Comparison of ENCODE assay signal across 1 cellular context in the genomic region with DNA sequence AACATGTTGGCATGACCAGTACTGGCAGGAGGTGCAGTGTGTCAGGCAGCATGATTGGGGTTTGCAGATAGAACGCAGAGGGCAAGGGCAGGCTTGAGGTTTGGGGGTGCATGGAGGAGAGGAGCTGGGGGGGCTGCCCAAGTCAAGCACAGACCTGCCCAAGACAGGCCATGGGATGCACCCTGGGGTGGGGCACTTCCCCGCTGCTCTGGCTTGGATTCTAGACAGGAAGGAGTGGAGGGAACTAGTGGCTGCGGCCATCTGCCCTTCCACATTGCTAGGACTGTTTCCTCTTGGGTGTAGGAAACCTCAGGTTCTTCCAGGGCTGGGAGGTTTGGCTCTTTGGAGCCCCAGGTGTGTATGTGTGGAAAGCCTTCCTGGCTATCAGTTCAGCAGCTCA.
A peak's percentile ranks its signal among the peaks of the same experiment; 100 is the strongest.
TF ChIP-seq lines count a peak whose summit lies in the region.

No MANE protein-coding gene starts in this region.

TF ChIP-seq in HepG2, 621 proteins besides CTCF, POLR2A, EP300 and RAD21:
- TF ChIP-seq ZNF800 (CRISPR knock-in tag; IDR thresholded peaks at IDR 0.05) (no peak), ZNF235 (CRISPR knock-in tag; IDR thresholded peaks at IDR 0.05; ENCODE audit: borderline replicate concordance) (no peak), ZNF772 (CRISPR knock-in tag; IDR thresholded peaks at IDR 0.05) (0 out of 2 replicates have a peak, but pooled peaks have one; percentile 18)
